Comparison of ENCODE assay signal across 13 cellular contexts in the genomic region with DNA sequence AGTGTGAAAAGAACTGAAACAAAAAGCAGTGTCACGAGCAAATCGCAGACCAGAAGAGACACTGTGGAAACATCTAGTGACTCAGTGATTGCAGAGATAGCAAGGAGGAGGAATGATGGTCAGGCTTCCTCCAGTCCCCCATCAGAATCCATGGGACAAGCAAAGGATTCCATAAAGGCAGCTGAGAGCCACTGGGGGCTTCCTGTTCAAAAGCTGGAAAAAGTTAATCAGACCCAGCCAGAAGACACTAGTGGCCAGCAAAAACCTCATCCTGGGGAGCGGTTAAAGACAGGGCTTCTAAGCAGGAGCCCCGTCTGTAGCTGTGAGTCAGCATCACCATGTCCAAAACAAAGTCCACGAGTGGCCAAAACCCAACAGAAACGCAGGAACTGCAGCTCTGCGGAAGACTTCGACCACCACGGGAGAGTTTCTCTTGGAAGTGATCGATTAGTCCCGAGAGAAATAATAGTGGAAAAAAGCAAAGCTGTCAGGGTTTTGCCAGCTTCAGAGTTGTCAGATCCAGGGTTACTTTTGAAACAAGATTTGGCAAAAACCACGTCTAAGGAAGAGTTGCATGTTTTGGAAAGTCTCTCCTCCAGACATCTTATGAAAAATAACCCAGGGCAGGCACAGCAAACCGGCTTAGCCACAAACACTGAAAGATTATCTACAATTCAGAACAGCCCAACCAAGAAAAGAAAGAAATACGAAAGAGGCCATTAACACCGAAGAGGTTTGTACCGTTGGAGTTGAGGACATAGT. TPM values are rescaled to one million over a fixed set of nuclear protein-coding genes. Genes with fewer than 3 reads are reported as not detected.
A peak's percentile ranks its signal among the peaks of the same experiment; 100 is the strongest.
DNase-seq lines count a peak whose midpoint lies in the region; TF ChIP-seq lines count a peak whose summit lies in the region.
"Had no signal": no experiment of that assay in that cellular context is flagged by ENCODE, and none has a peak within 500 bp of the region (broad histone marks: within the 10 kb centered on the region; RNA-seq: fewer than 3 reads in every experiment).

No MANE protein-coding gene starts in this region.

- in situ Hi-C loops in brain microvascular endothelial cell (cut with HindIII; ENCODE audit: low pct_ligation_motif_present, low sequenced_read_pairs): no loop called here

- DNase-seq in HCEC 1CT (peak; percentile 21), brain microvascular endothelial cell (peak; percentile 71), islet precursor cell (peak; percentile 87), GOT3 (lab: John Stamatoyannopoulos, UW) (no peak), NCI-H82 (lab: John Stamatoyannopoulos, UW) (no peak), RPMI8226 (no peak)
- DNase-seq in activated CD4-positive, CD25-positive, alpha-beta regulatory T cell treated with anti-CD3 and anti-CD28 coated beads, Interleukin-2, amount 50 U/mL, for 72 hours: no peak
- DNase-seq: CD4-positive, CD25-positive, alpha-beta regulatory T cell; effector memory CD8-positive, alpha-beta T cell; KBM-7; left colon; NCI-H526 treated with DMSO at 0.1 percent for 48 hours had no signal

- TF ChIP-seq CTCF in brain microvascular endothelial cell (IDR thresholded peaks at IDR 0.05; ENCODE audit: low read depth, low read length, missing control alignments): peak; percentile 3

- peak overlapping the region; percentile 82 for H3K27ac ChIP-seq in brain microvascular endothelial cell

- H3K36me3 ChIP-seq in brain microvascular endothelial cell (replicated peaks): no peaks in the 10 kb centered on the region
- H3K36me3 ChIP-seq in skeletal muscle satellite cell (ENCODE audit: insufficient read depth, low read length): no peaks in the 10 kb centered on the region

- peaks cover 21% of the 10 kb centered on the region for H3K4me1 ChIP-seq in skeletal muscle satellite cell (ENCODE audit: control insufficient read depth, insufficient read depth, low read length)

- H3K4me3 ChIP-seq in brain microvascular endothelial cell (ENCODE audit: low read depth, low read length) (no peak overlapping the region), skeletal muscle satellite cell (ENCODE audit: low read length) (peak overlapping the region; percentile 53)

- peak overlapping the region; percentile 73 for H3K4me2 ChIP-seq in skeletal muscle satellite cell (ENCODE audit: low read length)

- H3K9me3 ChIP-seq in skeletal muscle satellite cell (replicated peaks; ENCODE audit: low read length): no peaks in the 10 kb centered on the region

- H3K9ac ChIP-seq in skeletal muscle satellite cell (ENCODE audit: low read depth, low read length): peak overlapping the region; percentile 34

- H3K27me3 ChIP-seq in brain microvascular endothelial cell (replicated peaks) (no peaks in the 10 kb centered on the region), skeletal muscle satellite cell (ENCODE audit: control insufficient read depth, insufficient read depth, low read length) (no peaks in the 10 kb centered on the region)

RNA-seq across cellular contexts. Expression of a gene that starts 51.0 kb away (rescaled TPM):
- 11.1 and 15.2 TPM in 2 replicates for total RNA-seq in skeletal muscle satellite cell (2012; rRNA removed)

Comparison
In these comparisons a context has a peak if more than half of its experiments do, and no peak if none do; other contexts are left out.
1. DNase-seq: peak in HCEC 1CT (single experiment), brain microvascular endothelial cell (single experiment) and islet precursor cell (single experiment); none in GOT3 (single experiment), NCI-H82 (single experiment), activated CD4-positive, CD25-positive, alpha-beta regulatory T cell treated with anti-CD3 and anti-CD28 coated beads, Interleukin-2, amount 50 U/mL, for 72 hours (single experiment) and RPMI8226 (single experiment).